30 cellular contexts compared by ENCODE assay signal in the genomic region with DNA sequence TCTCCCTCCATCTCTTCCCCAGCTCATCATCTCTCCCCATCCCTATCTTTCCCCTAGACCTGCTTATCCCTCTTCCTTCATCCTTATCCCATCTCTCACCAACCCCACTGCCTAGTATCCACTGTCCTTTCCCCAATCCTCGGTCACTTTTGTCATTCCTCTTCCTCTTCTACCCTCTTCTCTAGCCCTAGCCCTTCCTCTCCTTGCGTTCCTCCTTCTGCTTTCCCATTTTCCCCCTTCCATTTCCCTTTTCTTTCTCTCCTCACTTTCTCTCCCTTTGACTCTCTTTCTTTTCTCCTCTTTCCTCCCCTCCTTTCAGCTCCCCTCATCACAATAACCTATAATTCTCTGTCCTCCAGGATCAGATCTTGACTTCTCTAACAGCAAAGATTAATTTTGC.
"Had no signal": no experiment of that assay in that cellular context is flagged by ENCODE, and none has a peak within 500 bp of the region (broad histone marks: within the 10 kb centered on the region; RNA-seq: fewer than 3 reads in every experiment).

No MANE protein-coding gene starts in this region.

- ATAC-seq: naive thymus-derived CD8-positive, alpha-beta T cell; natural killer cell treated with Interleukin-12 subunit alpha and Interleukin-12 subunit beta and Interleukin-15 and Interleukin-18, amount 100 ng/mL, for 72 hours; pancreas; psoas muscle; right cardiac atrium; sciatic nerve; stimulated activated memory B cell treated with anti-CD40 and anti-IgM and Interleukin-4, amounts not matched to agents 10 μg/mL and 1 μg/mL and 100 μg/mL, for 72 hours; stimulated activated naive CD8-positive, alpha-beta T cell treated with anti-CD3 and anti-CD28 coated beads, Interleukin-15, amount 100 ng/mL, for 72 hours; stimulated activated naive CD8-positive, alpha-beta T cell treated with anti-CD3 and anti-CD28 coated beads, Interleukin-15, Interleukin-2, amounts not matched to agents 100 U/mL and 50 U/mL, for 24 hours; upper lobe of right lung had no signal

- H3K4me2 ChIP-seq: smooth muscle cell had no signal

- H3K4me1 ChIP-seq: pancreas, psoas muscle, spleen, suprapubic skin, testis, tibial artery, transverse colon, upper lobe of right lung, uterus had no signal

- H3K4me3 ChIP-seq: pancreas, psoas muscle, skin epidermis, smooth muscle cell, spleen, suprapubic skin, testis, tibial artery, transverse colon, upper lobe of right lung, uterus had no signal

- H3K27ac ChIP-seq: neutrophil, pancreas, psoas muscle, skin epidermis, spleen, suprapubic skin, testis, tibial artery, transverse colon, upper lobe of right lung, uterus had no signal

- H3K9me3 ChIP-seq: neutrophil, pancreas, psoas muscle, spleen, suprapubic skin, testis, tibial artery, transverse colon, upper lobe of right lung, uterus had no signal

- DNase-seq: naive thymus-derived CD8-positive, alpha-beta T cell; nephron progenitor cell; nucleus accumbens; pancreas; psoas muscle; right cardiac atrium; spleen; stimulated activated CD4-positive, alpha-beta T cell treated with anti-CD3 and anti-CD28 coated beads, Interleukin-12 subunit alpha, Interleukin-12 subunit beta, amount 100 ng/mL, for 4 hours; stimulated activated CD4-positive, alpha-beta T cell treated with anti-CD3 and anti-CD28 coated beads, Interleukin-1b, Interleukin-23, amount 100 ng/mL, for 48 hours; stimulated activated CD4-positive, alpha-beta T cell treated with anti-CD3 and anti-CD28 coated beads, Interleukin-4, amount 100 ng/mL, for 1 hour; stimulated activated CD4-positive, alpha-beta T cell treated with anti-CD3 and anti-CD28 coated beads, Interleukin-4, amount 100 ng/mL, for 4 hours; stimulated activated CD8-positive, alpha-beta memory T cell treated with anti-CD3 and anti-CD28 coated beads, Interleukin-4, amount 100 ng/mL, for 48 hours; stimulated activated naive CD4-positive, alpha-beta T cell; stimulated activated naive CD8-positive, alpha-beta T cell treated with anti-CD3 and anti-CD28 coated beads, Interleukin-15, amount 100 ng/mL, for 72 hours; stimulated activated naive CD8-positive, alpha-beta T cell treated with anti-CD3 and anti-CD28 coated beads, Interleukin-15, Interleukin-2, amounts not matched to agents 100 U/mL and 50 U/mL, for 24 hours; substantia nigra; testis; tibial artery; transverse colon; upper lobe of right lung; uterus had no signal

- FAIRE-seq: pancreas had no signal

- H3K4me1 Mint-ChIP-seq: neural crest cell; stimulated activated memory B cell treated with anti-CD40 and anti-IgM and Interleukin-4, amounts not matched to agents 10 μg/mL and 1 μg/mL and 100 μg/mL, for 72 hours; stimulated activated naive CD8-positive, alpha-beta T cell treated with anti-CD3 and anti-CD28 coated beads, Interleukin-15, amount 100 ng/mL, for 72 hours had no signal

- H3K27me3 ChIP-seq: pancreas, spleen, suprapubic skin, testis, tibial artery, transverse colon, upper lobe of right lung, uterus had no signal

- H3K4me3 Mint-ChIP-seq: naive thymus-derived CD8-positive, alpha-beta T cell; natural killer cell treated with Interleukin-12 subunit alpha and Interleukin-12 subunit beta and Interleukin-15 and Interleukin-18, amount 100 ng/mL, for 72 hours; nephron progenitor cell; neural crest cell; stimulated activated memory B cell treated with anti-CD40 and anti-IgM and Interleukin-4, amounts not matched to agents 10 μg/mL and 1 μg/mL and 100 μg/mL, for 72 hours; stimulated activated naive CD8-positive, alpha-beta T cell treated with anti-CD3 and anti-CD28 coated beads, Interleukin-15, amount 100 ng/mL, for 72 hours; type B pancreatic cell had no signal

- H3K36me3 Mint-ChIP-seq: natural killer cell treated with Interleukin-12 subunit alpha and Interleukin-12 subunit beta and Interleukin-15 and Interleukin-18, amount 100 ng/mL, for 72 hours; type B pancreatic cell had no signal

- H3K27ac Mint-ChIP-seq: naive thymus-derived CD8-positive, alpha-beta T cell; natural killer cell treated with Interleukin-12 subunit alpha and Interleukin-12 subunit beta and Interleukin-15 and Interleukin-18, amount 100 ng/mL, for 72 hours; nephron progenitor cell; stimulated activated memory B cell treated with anti-CD40 and anti-IgM and Interleukin-4, amounts not matched to agents 10 μg/mL and 1 μg/mL and 100 μg/mL, for 72 hours; stimulated activated naive CD8-positive, alpha-beta T cell treated with anti-CD3 and anti-CD28 coated beads, Interleukin-15, amount 100 ng/mL, for 72 hours; type B pancreatic cell had no signal

- H3K9me3 Mint-ChIP-seq: naive thymus-derived CD8-positive, alpha-beta T cell; natural killer cell treated with Interleukin-12 subunit alpha and Interleukin-12 subunit beta and Interleukin-15 and Interleukin-18, amount 100 ng/mL, for 72 hours; nephron progenitor cell; neural crest cell; stimulated activated memory B cell treated with anti-CD40 and anti-IgM and Interleukin-4, amounts not matched to agents 10 μg/mL and 1 μg/mL and 100 μg/mL, for 72 hours; stimulated activated naive CD8-positive, alpha-beta T cell treated with anti-CD3 and anti-CD28 coated beads, Interleukin-15, amount 100 ng/mL, for 72 hours; type B pancreatic cell had no signal

- H3K27me3 Mint-ChIP-seq: naive thymus-derived CD8-positive, alpha-beta T cell; natural killer cell treated with Interleukin-12 subunit alpha and Interleukin-12 subunit beta and Interleukin-15 and Interleukin-18, amount 100 ng/mL, for 72 hours; stimulated activated memory B cell treated with anti-CD40 and anti-IgM and Interleukin-4, amounts not matched to agents 10 μg/mL and 1 μg/mL and 100 μg/mL, for 72 hours; stimulated activated naive CD8-positive, alpha-beta T cell treated with anti-CD3 and anti-CD28 coated beads, Interleukin-15, amount 100 ng/mL, for 72 hours had no signal

- H3K36me3 ChIP-seq: neutrophil, pancreas, spleen, suprapubic skin, tibial artery, transverse colon, upper lobe of right lung, uterus had no signal
